8 cellular contexts compared by ENCODE assay signal in genomic region chr1:21175324-21175669, GRCh38. TPM values are rescaled to one million over a fixed set of nuclear protein-coding genes. Genes with fewer than 3 reads are reported as not detected.
DNase-seq lines count a peak whose midpoint lies in the region; TF ChIP-seq lines count a peak whose summit lies in the region.

No MANE protein-coding gene starts in this region.

- in situ Hi-C loops in mammary epithelial cell (cut with MboI; ENCODE audit: low sequenced_read_pairs in 2 of 2): loop anchor here in 1 of 2 donors (25.0 kb wide), 1 partner anchor 638 kb away; no protein-coding TSS in a partner anchor

- CTCF ChIA-PET in RWPE1 (lab: Yijun Ruan, JAX) (interaction anchor here (0.6 to 1.2 kb wide), 3 partner anchors 12 to 437 kb away, joined by 3 to 8 read pairs (median 4); no protein-coding TSS in a partner anchor), mammary epithelial cell (lab: Charles Lee; ENCODE audit: low non-redundant PET) (interaction anchor here (0.5 kb wide), 1 partner anchor 19 kb away, joined by 5 read pairs; no protein-coding TSS in a partner anchor)

- H3K27ac ChIP-seq in RWPE1: peak overlapping the region; percentile 96
- H3K27ac ChIP-seq in mammary epithelial cell (ENCODE audit: insufficient read depth, low read depth, low read length): peak overlapping the region; percentile 81

- H2AFZ ChIP-seq in mammary epithelial cell (ENCODE audit: low read depth, low read length): no peak overlapping the region

- POLR2A ChIA-PET in RWPE1 (lab: Yijun Ruan, JAX; ENCODE audit: low non-redundant PET): no interaction called here

- BruUV-seq in mammary epithelial cell (replicated peaks; lab: Mats Ljungman, UMichigan): TSS peak; percentile 49

- dilution Hi-C loops in mammary epithelial cell (cut with HindIII; ENCODE audit: low sequenced_read_pairs): no loop called here

- 2% methylated on average over 6 of the region's 6 CpGs for WGBS in mammary epithelial cell (ENCODE audit: low coverage, missing lambda C conversion rate)

- H3K79me2 ChIP-seq in mammary epithelial cell (ENCODE audit: insufficient read depth, low read length): peaks cover 61% of the 10 kb centered on the region

- TF ChIP-seq CTCF in RWPE1 (conservative IDR thresholded peaks at IDR 0.05; ENCODE audit: low read depth) (no peak), mammary epithelial cell (conservative IDR thresholded peaks at IDR 0.05 in 1 of 2, IDR thresholded peaks at IDR 0.05 in 1 of 2; ENCODE audit: extremely low read depth in 1 of 2, insufficient read depth in 1 of 2, low read depth in 1 of 2, low read length in 2 of 2) (no peak), kidney epithelial cell (IDR thresholded peaks at IDR 0.05; ENCODE audit: insufficient read depth, low read length, poor library complexity, severe bottlenecking) (no peak)

- peaks cover 6% of the 10 kb centered on the region for H4K20me1 ChIP-seq in mammary epithelial cell (ENCODE audit: insufficient read depth, low read length)

- H3K4me1 ChIP-seq in mammary epithelial cell (ENCODE audit: insufficient read depth, low read length): peaks cover 8% of the 10 kb centered on the region

- no peaks in the 10 kb centered on the region for H3K27me3 ChIP-seq in mammary epithelial cell (ENCODE audit: insufficient read depth, low read length)
- no peaks in the 10 kb centered on the region for H3K27me3 ChIP-seq in kidney epithelial cell (ENCODE audit: control insufficient read depth, insufficient read depth, low read length)

- peak; percentile 8 for DNase-seq in activated CD4-positive, CD25-positive, alpha-beta regulatory T cell treated with anti-CD3 and anti-CD28 coated beads, Interleukin-2, amount 50 U/mL, for 16 hours (ENCODE audit: low read depth, low spot score)
- DNase-seq in activated CD4-positive, CD25-positive, alpha-beta regulatory T cell (lab: John Stamatoyannopoulos, UW): no peak
- DNase-seq in RWPE1 (ENCODE audit: low spot score): no peak
- peak; percentile 34 for DNase-seq in mammary epithelial cell
- DNase-seq in kidney epithelial cell (ENCODE audit: low read depth): no peak
- DNase-seq in stimulated activated CD8-positive, alpha-beta memory T cell treated with anti-CD3 and anti-CD28 coated beads, Interleukin-4, amount 100 ng/mL, for 48 hours: peak; percentile 46
- DNase-seq in COLO829 (ENCODE audit: low spot score): no peak
- no peak for DNase-seq in NK-92 treated with Interleukin-12 subunit alpha and Interleukin-12 subunit beta, amount 100 ng/mL, for 24 hours (lab: John Stamatoyannopoulos, UW)

- H3K9ac ChIP-seq in mammary epithelial cell (ENCODE audit: insufficient read depth, low read length): peak overlapping the region; percentile 85

- intact Hi-C loops in mammary epithelial cell (cut with micrococcal nuclease): loop anchor here (5.0 to 10.0 kb wide), 2 partner anchors 80 to 103 kb away; no protein-coding TSS in a partner anchor

- H3K4me3 ChIP-seq in mammary epithelial cell (replicated peaks in 1 of 3; ENCODE audit: insufficient read depth in 1 of 3, low read depth in 2 of 3, low read length in 3 of 3) (peak overlapping the region; percentile 83 to 97 (median 86)), kidney epithelial cell (ENCODE audit: low read depth, low read length) (peak overlapping the region; percentile 76)

- no peaks in the 10 kb centered on the region for H3K9me3 ChIP-seq in mammary epithelial cell (replicated peaks; ENCODE audit: insufficient read depth, low read length)

- peak overlapping the region; percentile 94 for H3K4me2 ChIP-seq in mammary epithelial cell (ENCODE audit: insufficient read depth, low read depth, low read length)

- H3K36me3 ChIP-seq in mammary epithelial cell (ENCODE audit: insufficient read depth, low read length) (peaks cover 2% of the 10 kb centered on the region), kidney epithelial cell (ENCODE audit: control insufficient read depth, insufficient read depth, low read length) (no peaks in the 10 kb centered on the region)

RNA-seq across cellular contexts. Expression of gene EIF4G3, which starts 1.4 kb away (rescaled TPM):
- total RNA-seq in mammary epithelial cell (10 to 100 TPM; 50.3 to 79.9 TPM), kidney epithelial cell (35.5 and 38.4 TPM in 2 replicates)
- 43.6 TPM for polyA plus RNA-seq in mammary epithelial cell
- 43.9 TPM for polyA minus RNA-seq in mammary epithelial cell

Comparison
In these comparisons a context has a peak if more than half of its experiments do, and no peak if none do; other contexts are left out.
1. DNase-seq: peak in activated CD4-positive, CD25-positive, alpha-beta regulatory T cell treated with anti-CD3 and anti-CD28 coated beads, Interleukin-2, amount 50 U/mL, for 16 hours (single experiment), mammary epithelial cell (single experiment) and stimulated activated CD8-positive, alpha-beta memory T cell treated with anti-CD3 and anti-CD28 coated beads, Interleukin-4, amount 100 ng/mL, for 48 hours (single experiment); none in activated CD4-positive, CD25-positive, alpha-beta regulatory T cell (0 of 4), RWPE1 (single experiment), kidney epithelial cell (single experiment), COLO829 (single experiment) and NK-92 treated with Interleukin-12 subunit alpha and Interleukin-12 subunit beta, amount 100 ng/mL, for 24 hours (single experiment).